In the genomic region with DNA sequence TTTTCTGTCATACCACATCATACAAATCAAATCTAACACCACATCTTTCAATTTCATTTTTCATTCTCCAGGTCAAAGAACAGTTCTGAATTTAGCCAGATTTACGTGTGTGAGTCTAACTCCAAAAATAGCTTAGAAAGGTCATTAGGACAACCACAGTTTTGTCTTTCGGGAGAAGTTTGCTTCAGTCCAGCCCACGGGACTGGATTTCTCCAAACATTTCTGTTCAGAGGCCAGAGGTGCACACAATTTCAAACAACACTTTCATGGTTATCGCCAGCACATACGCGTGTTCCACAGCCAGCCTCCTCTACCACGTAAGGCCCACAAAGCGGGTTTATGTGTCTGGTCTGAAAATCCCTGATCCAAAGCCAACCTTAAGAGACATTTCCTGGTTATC, we compare ENCODE assay signal across 17 cellular contexts.
A peak's percentile ranks its signal among the peaks of the same experiment; 100 is the strongest.
DNase-seq lines count a peak whose midpoint lies in the region; ATAC-seq and TF ChIP-seq lines count a peak whose summit lies in the region.
"Had no signal": no experiment of that assay in that cellular context is flagged by ENCODE, and none has a peak within 500 bp of the region (broad histone marks: within the 10 kb centered on the region; RNA-seq: fewer than 3 reads in every experiment).

No MANE protein-coding gene starts in this region.

- H3K27me3 ChIP-seq in heart right ventricle (no peaks in the 10 kb centered on the region), right atrium auricular region (no peaks in the 10 kb centered on the region)
- H3K27me3 ChIP-seq: tibial artery had no signal

- peaks cover 0 to 21% (median 5%) of the 10 kb centered on the region in 9 donors for H3K4me1 ChIP-seq in heart right ventricle
- no peaks in the 10 kb centered on the region for H3K4me1 ChIP-seq in right atrium auricular region
- H3K4me1 ChIP-seq: tibial artery had no signal

- H3K27ac ChIP-seq in heart right ventricle: peak overlapping the region in 6 of 10 donors; percentile 2 to 63 (median 25)
- H3K27ac ChIP-seq in right atrium auricular region: peak overlapping the region in 1 of 2 donors; percentile 23
- H3K27ac ChIP-seq in coronary artery: no peak overlapping the region
- H3K27ac ChIP-seq: tibial artery had no signal

- H3K9me3 ChIP-seq in heart right ventricle (peaks cover 0 to 2% (median 0%) of the 10 kb centered on the region in 11 donors), right atrium auricular region (no peaks in the 10 kb centered on the region)
- H3K9me3 ChIP-seq: tibial artery had no signal

- no peak for DNase-seq in heart right ventricle
- DNase-seq in right atrium auricular region (ENCODE audit: low spot score): no peak
- DNase-seq in coronary artery (ENCODE audit: low spot score): no peak
- DNase-seq in mucosa of gallbladder (ENCODE audit: low spot score): peak; percentile 20
- DNase-seq in NCI-H774 (lab: John Stamatoyannopoulos, UW): no peak
- no peak for DNase-seq in mesenteric fat pad (ENCODE audit: low spot score)
- no peak for DNase-seq in lower leg skin (ENCODE audit: low spot score in 2 of 2)
- DNase-seq: activated CD8-positive, alpha-beta T cell treated with anti-CD3 and anti-CD28 coated beads, Interleukin-2, amount 10 ng/mL, durations not matched to agents 7 days and 5 days; DND-41; glutamatergic neuron; midbrain; MV-4-11; NCI-H2081; NCI-H526 treated with DMSO at 0.1 percent for 48 hours; nucleus accumbens; tibial artery had no signal

- TF ChIP-seq POLR2A in lower leg skin (IDR thresholded peaks at IDR 0.05): no peak

- H3K36me3 ChIP-seq in heart right ventricle: peaks cover 0 to 14% (median 0%) of the 10 kb centered on the region in 9 donors
- no peaks in the 10 kb centered on the region for H3K36me3 ChIP-seq in right atrium auricular region
- H3K36me3 ChIP-seq: tibial artery had no signal

- ATAC-seq in heart right ventricle (peak in 3 of 8 donors; percentile 41 to 57 (median 45)), HG03196 (IDR thresholded peaks at IDR 0.05; ENCODE audit: unreplicated experiment) (no peak)
- ATAC-seq: activated CD8-positive, alpha-beta T cell treated with anti-CD3 and anti-CD28 coated beads, Interleukin-2, amount 10 ng/mL, durations not matched to agents 7 days and 5 days had no signal

- WGBS in heart right ventricle, 2 donors: 36 to 45% methylated on average over 8 of the region's 8 CpGs
- 60 to 70% methylated on average over 8 of the region's 8 CpGs for WGBS in lower leg skin, 2 donors

- H3K4me3 ChIP-seq in heart right ventricle: peak overlapping the region in 3 of 10 donors; percentile 1 to 7 (median 4)
- no peak overlapping the region for H3K4me3 ChIP-seq in right atrium auricular region
- peak overlapping the region; percentile 40 for H3K4me3 ChIP-seq in coronary artery
- no peak overlapping the region for H3K4me3 ChIP-seq in lower leg skin (ENCODE audit: low read depth, poor library complexity, severe bottlenecking)
- H3K4me3 ChIP-seq: tibial artery had no signal

- intact Hi-C loops in heart right ventricle (cut with DNase I) (loop anchor here in 2 of 10 donors (10.0 kb wide), 1 partner anchor 58 kb away; no protein-coding TSS in a partner anchor), lower leg skin (cut with DNase I; ENCODE audit: low total_unique reads) (no loop called here)

- no peak for TF ChIP-seq CTCF in heart right ventricle (IDR thresholded peaks at IDR 0.05)
- TF ChIP-seq CTCF in right atrium auricular region (IDR thresholded peaks at IDR 0.05): no peak
- no peak for TF ChIP-seq CTCF in coronary artery (IDR thresholded peaks at IDR 0.05)
- TF ChIP-seq CTCF in lower leg skin (IDR thresholded peaks at IDR 0.05): no peak

Comparison
In these comparisons a context has a peak if more than half of its experiments do, and no peak if none do; other contexts are left out.
1. H3K27ac ChIP-seq: peak in heart right ventricle (6 of 10); none in coronary artery (0 of 2).